20 cellular contexts compared by ENCODE assay signal in the genomic region with DNA sequence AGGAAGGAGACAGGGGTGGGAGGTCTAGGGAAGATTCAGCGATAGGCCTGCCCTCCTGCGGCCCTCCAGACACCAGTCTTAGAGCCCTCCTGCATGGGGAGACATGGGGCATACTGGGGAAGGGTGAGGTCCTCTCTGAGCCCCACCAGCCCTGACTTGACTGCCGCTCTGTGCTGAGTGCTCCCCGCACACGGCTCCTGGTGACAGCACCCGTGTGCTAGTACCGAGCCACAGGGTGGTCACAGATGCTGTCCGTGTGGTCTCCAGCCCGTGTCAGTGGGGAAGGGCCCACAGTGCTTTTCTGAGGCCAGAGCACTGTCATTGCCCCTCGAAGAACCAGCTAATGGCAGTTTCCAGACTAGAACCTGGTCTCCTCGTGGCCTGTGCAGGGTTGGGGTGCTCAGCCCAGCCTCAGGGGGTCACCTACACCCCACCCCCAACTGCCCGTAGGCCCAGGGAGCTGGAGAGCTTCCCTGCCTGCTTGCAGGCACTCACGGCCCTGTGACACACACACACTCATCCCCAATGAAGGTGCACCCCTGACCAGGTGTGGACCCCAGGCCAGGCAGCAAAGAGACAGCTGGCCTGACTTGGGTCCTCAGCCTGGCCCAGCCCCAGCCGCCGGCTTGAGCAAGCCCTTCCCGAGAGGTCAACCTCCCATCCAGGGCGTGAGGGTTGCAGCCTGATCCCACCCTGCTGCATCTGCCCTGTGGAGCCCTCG.
DNase-seq lines count a peak whose midpoint lies in the region; ATAC-seq, FAIRE-seq and TF ChIP-seq lines count a peak whose summit lies in the region.
"Had no signal": no experiment of that assay in that cellular context is flagged by ENCODE, and none has a peak within 500 bp of the region (broad histone marks: within the 10 kb centered on the region; RNA-seq: fewer than 3 reads in every experiment).

No MANE protein-coding gene starts in this region.

- 38% methylated on average over 3 of the region's 18 CpGs for WGBS in HepG2 (ENCODE audit: low lambda C conversion rate)

- no peak for TF ChIP-seq POLR2A in HepG2 (IDR thresholded peaks at IDR 0.05; ENCODE audit: insufficient read depth in 1 of 2, low read depth in 2 of 2, low read length in 2 of 2)

- POLR2A ChIA-PET in GM10248 (lab: Yijun Ruan, JAX) = no interaction called here
- POLR2A ChIA-PET in HepG2 (lab: Yijun Ruan, JAX) = no interaction called here

- H3K4me3 ChIP-seq in HepG2 (replicated peaks in 1 of 3; ENCODE audit: insufficient read depth in 1 of 3, low read depth in 2 of 3, low read length in 3 of 3) = no peak overlapping the region
- H3K4me3 ChIP-seq: pancreas had no signal

- DNase-seq in 8988T (peak; percentile 6), GM10248 (ENCODE audit: extremely low spot score) (peak; percentile 12), HepG2 (ENCODE audit: low spot score) (no peak), T-helper 1 cell (no peak)
- no peak for DNase-seq in central memory CD8-positive, alpha-beta T cell (ENCODE audit: low spot score in 2 of 2)
- no peak for DNase-seq in stimulated activated CD4-positive, alpha-beta T cell treated with anti-CD3 and anti-CD28 coated beads, Interleukin-15, amount 100 ng/mL, for 24 hours
- DNase-seq: activated CD4-positive, alpha-beta memory T cell treated with anti-CD3 and anti-CD28 coated beads for 36 hours; activated gamma-delta T cell treated with Interleukin-2 at 50 U/mL for 16 hours; activated T-cell treated with anti-CD3 and anti-CD28 coated beads for 4 hours; NCI-H1048; NCI-H1930; NCI-H69; SHP77 treated with DMSO at 0.1 percent for 48 hours; stimulated activated CD4-positive, alpha-beta T cell treated with anti-CD3 and anti-CD28 coated beads, Interleukin-4, amount 100 ng/mL, for 1 hour; substantia nigra had no signal

- H3K27ac ChIP-seq in HepG2 (ENCODE audit: extremely low read length, insufficient read depth, low read length) = no peak overlapping the region
- H3K27ac ChIP-seq: pancreas had no signal

- peak overlapping the region; percentile 29 for H3K27ac Mint-ChIP-seq in central memory CD8-positive, alpha-beta T cell (ENCODE audit: low read depth)
- H3K27ac Mint-ChIP-seq: activated CD4-positive, alpha-beta memory T cell treated with anti-CD3 and anti-CD28 coated beads for 36 hours; nephron; type B pancreatic cell had no signal

- no peak overlapping the region for H3K9ac ChIP-seq in HepG2 (ENCODE audit: insufficient read depth, low read depth, low read length)

- peaks cover 11% of the 10 kb centered on the region for H3K27me3 Mint-ChIP-seq in central memory CD8-positive, alpha-beta T cell
- H3K27me3 Mint-ChIP-seq: activated CD4-positive, alpha-beta memory T cell treated with anti-CD3 and anti-CD28 coated beads for 36 hours had no signal

- in situ Hi-C loops in HepG2 (cut with HindIII; ENCODE audit: extremely low pct_ligation_motif_present, low pct_unique_long_range_greater_than_20kb) = no loop called here

- H3K36me3 Mint-ChIP-seq in central memory CD8-positive, alpha-beta T cell (ENCODE audit: insufficient read depth) = peaks cover 1% of the 10 kb centered on the region
- H3K36me3 Mint-ChIP-seq: activated CD4-positive, alpha-beta memory T cell treated with anti-CD3 and anti-CD28 coated beads for 36 hours; type B pancreatic cell had no signal

- intact Hi-C loops in HepG2 (cut with micrococcal nuclease; ENCODE audit: unreplicated experiment) = no loop called here

- H3K36me3 ChIP-seq in HepG2 (replicated peaks in 1 of 2; ENCODE audit: control insufficient read depth in 1 of 2, insufficient read depth in 2 of 2, low read length in 2 of 2) = no peaks in the 10 kb centered on the region
- H3K36me3 ChIP-seq: pancreas had no signal

- H3K27me3 ChIP-seq in HepG2 (ENCODE audit: control insufficient read depth in 1 of 2, insufficient read depth in 2 of 2, low read length in 2 of 2) = peaks cover 7 to 22% of the 10 kb centered on the region in 2 experiments; a peak in 3 of 5 replicates
- H3K27me3 ChIP-seq: pancreas had no signal

- H3K4me2 ChIP-seq in HepG2 (ENCODE audit: low read depth, low read length) = no peak overlapping the region

- H3K9me3 ChIP-seq in HepG2 (ENCODE audit: low read length) = no peaks in the 10 kb centered on the region
- H3K9me3 ChIP-seq: pancreas had no signal

- BruUV-seq in HepG2 (replicated peaks; lab: Mats Ljungman, UMichigan) = no TSS peak

- CTCF ChIA-PET in GM10248 (lab: Yijun Ruan, JAX) (no interaction called here), HepG2 (lab: Yijun Ruan, JAX; ENCODE audit: low intra/inter-chr PET ratio, low total read pairs) (no interaction called here)

- ATAC-seq in central memory CD8-positive, alpha-beta T cell (replicated peaks; ENCODE audit: extremely low read depth, poor library complexity, severe bottlenecking) = no peak
- ATAC-seq in HepG2 (peak; percentile 14; the same call in 2 of the 3 replicates), GM19467 (IDR thresholded peaks at IDR 0.05; ENCODE audit: unreplicated experiment) (no peak), GM19035 (IDR thresholded peaks at IDR 0.05; ENCODE audit: unreplicated experiment) (no peak)
- ATAC-seq: pancreas had no signal

- TF ChIP-seq CTCF in GM10248 (IDR thresholded peaks at IDR 0.05; ENCODE audit: control extremely low read depth, extremely low read depth, low read depth, missing control alignments) (no peak), HepG2 (CRISPR knock-in tag; IDR thresholded peaks at IDR 0.05) (no peak)

- H3K4me3 Mint-ChIP-seq in central memory CD8-positive, alpha-beta T cell = no peak overlapping the region
- H3K4me3 Mint-ChIP-seq: activated CD4-positive, alpha-beta memory T cell treated with anti-CD3 and anti-CD28 coated beads for 36 hours; nephron; type B pancreatic cell had no signal

- no peak for TF ChIP-seq RAD21 in HepG2 (CRISPR knock-in tag; IDR thresholded peaks at IDR 0.05)

- H2AFZ ChIP-seq in HepG2 (ENCODE audit: low read length) = no peak overlapping the region

- no peaks in the 10 kb centered on the region for H3K79me2 ChIP-seq in HepG2 (ENCODE audit: insufficient read depth, low read length)

- H3K4me1 ChIP-seq in HepG2 (ENCODE audit: insufficient read depth, low read length) = no peaks in the 10 kb centered on the region
- H3K4me1 ChIP-seq: pancreas had no signal

- peaks cover 3% of the 10 kb centered on the region for H3K4me1 Mint-ChIP-seq in central memory CD8-positive, alpha-beta T cell

- H4K20me1 ChIP-seq in HepG2 (ENCODE audit: insufficient read depth, low read length) = no peaks in the 10 kb centered on the region

- no peak for TF ChIP-seq EP300 in HepG2 (IDR thresholded peaks at IDR 0.05; ENCODE audit: low read depth in 2 of 2, low read length in 2 of 2)
- no peak for TF ChIP-seq EP300 in HepG2 (CRISPR knock-in tag; IDR thresholded peaks at IDR 0.05; ENCODE audit: borderline replicate concordance)

- no peaks in the 10 kb centered on the region for H3K9me3 Mint-ChIP-seq in central memory CD8-positive, alpha-beta T cell
- H3K9me3 Mint-ChIP-seq: activated CD4-positive, alpha-beta memory T cell treated with anti-CD3 and anti-CD28 coated beads for 36 hours; nephron; type B pancreatic cell had no signal

- no peak for FAIRE-seq in HepG2 (lab: Jason Lieb, UNC)
- FAIRE-seq: pancreas had no signal

TF ChIP-seq in HepG2, 621 proteins besides CTCF, POLR2A, EP300 and RAD21 (continues in another document):
- TF ChIP-seq, protein P1, sequence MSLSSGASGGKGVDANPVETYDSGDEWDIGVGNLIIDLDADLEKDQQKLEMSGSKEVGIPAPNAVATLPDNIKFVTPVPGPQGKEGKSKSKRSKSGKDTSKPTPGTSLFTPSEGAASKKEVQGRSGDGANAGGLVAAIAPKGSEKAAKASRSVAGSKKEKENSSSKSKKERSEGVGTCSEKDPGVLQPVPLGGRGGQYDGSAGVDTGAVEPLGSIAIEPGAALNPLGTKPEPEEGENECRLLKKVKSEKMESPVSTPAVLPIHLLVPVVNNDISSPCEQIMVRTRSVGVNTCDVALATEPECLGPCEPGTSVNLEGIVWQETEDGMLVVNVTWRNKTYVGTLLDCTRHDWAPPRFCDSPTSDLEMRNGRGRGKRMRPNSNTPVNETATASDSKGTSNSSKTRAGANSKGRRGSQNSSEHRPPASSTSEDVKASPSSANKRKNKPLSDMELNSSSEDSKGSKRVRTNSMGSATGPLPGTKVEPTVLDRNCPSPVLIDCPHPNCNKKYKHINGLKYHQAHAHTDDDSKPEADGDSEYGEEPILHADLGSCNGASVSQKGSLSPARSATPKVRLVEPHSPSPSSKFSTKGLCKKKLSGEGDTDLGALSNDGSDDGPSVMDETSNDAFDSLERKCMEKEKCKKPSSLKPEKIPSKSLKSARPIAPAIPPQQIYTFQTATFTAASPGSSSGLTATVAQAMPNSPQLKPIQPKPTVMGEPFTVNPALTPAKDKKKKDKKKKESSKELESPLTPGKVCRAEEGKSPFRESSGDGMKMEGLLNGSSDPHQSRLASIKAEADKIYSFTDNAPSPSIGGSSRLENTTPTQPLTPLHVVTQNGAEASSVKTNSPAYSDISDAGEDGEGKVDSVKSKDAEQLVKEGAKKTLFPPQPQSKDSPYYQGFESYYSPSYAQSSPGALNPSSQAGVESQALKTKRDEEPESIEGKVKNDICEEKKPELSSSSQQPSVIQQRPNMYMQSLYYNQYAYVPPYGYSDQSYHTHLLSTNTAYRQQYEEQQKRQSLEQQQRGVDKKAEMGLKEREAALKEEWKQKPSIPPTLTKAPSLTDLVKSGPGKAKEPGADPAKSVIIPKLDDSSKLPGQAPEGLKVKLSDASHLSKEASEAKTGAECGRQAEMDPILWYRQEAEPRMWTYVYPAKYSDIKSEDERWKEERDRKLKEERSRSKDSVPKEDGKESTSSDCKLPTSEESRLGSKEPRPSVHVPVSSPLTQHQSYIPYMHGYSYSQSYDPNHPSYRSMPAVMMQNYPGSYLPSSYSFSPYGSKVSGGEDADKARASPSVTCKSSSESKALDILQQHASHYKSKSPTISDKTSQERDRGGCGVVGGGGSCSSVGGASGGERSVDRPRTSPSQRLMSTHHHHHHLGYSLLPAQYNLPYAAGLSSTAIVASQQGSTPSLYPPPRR (CRISPR knock-in tag; IDR thresholded peaks at IDR 0.05; ENCODE audit: borderline replicate concordance) = no peak
- TF ChIP-seq, protein P2, sequence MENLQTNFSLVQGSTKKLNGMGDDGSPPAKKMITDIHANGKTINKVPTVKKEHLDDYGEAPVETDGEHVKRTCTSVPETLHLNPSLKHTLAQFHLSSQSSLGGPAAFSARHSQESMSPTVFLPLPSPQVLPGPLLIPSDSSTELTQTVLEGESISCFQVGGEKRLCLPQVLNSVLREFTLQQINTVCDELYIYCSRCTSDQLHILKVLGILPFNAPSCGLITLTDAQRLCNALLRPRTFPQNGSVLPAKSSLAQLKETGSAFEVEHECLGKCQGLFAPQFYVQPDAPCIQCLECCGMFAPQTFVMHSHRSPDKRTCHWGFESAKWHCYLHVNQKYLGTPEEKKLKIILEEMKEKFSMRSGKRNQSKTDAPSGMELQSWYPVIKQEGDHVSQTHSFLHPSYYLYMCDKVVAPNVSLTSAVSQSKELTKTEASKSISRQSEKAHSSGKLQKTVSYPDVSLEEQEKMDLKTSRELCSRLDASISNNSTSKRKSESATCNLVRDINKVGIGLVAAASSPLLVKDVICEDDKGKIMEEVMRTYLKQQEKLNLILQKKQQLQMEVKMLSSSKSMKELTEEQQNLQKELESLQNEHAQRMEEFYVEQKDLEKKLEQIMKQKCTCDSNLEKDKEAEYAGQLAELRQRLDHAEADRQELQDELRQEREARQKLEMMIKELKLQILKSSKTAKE (CRISPR knock-in tag; IDR thresholded peaks at IDR 0.05; ENCODE audit: borderline replicate concordance) = no peak
- TF ChIP-seq PCBP2 (optimal IDR thresholded peaks at IDR 0.05; ENCODE audit: low read depth, low read length, poor library complexity, severe bottlenecking) = no peak

Comparison
In these comparisons a context has a peak if more than half of its experiments do, and no peak if none do; other contexts are left out.
1. DNase-seq: peak in 8988T (single experiment) and GM10248 (single experiment); none in central memory CD8-positive, alpha-beta T cell (0 of 2), HepG2 (single experiment), T-helper 1 cell (0 of 5) and stimulated activated CD4-positive, alpha-beta T cell treated with anti-CD3 and anti-CD28 coated beads, Interleukin-15, amount 100 ng/mL, for 24 hours (single experiment).